24 cellular contexts compared by ENCODE assay signal in the genomic region with DNA sequence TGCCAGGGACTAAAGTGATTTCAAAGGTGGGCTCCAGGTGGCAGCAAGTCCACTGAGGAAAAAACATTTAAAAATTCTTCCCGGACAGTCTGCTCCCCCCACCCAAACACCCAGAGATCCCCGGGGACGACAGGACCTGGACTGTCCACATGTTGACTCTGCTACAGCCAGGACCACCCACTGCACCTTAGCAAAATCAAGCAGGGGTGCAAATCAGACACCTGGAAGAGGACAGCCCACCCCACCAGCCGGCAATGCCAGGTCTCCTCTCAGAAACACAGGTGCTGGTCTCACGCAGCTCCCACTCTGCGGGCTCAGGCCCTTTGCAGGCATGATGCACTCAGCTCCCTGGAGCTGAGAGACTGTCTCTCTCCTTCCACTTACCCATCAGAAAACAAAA.
DNase-seq lines count a peak whose midpoint lies in the region; ATAC-seq, FAIRE-seq and TF ChIP-seq lines count a peak whose summit lies in the region.
"Had no signal": no experiment of that assay in that cellular context is flagged by ENCODE, and none has a peak within 500 bp of the region (broad histone marks: within the 10 kb centered on the region; RNA-seq: fewer than 3 reads in every experiment).

No MANE protein-coding gene starts in this region.

- DNase-seq in heart left ventricle (no peak), left ventricle myocardium superior (no peak), right atrium auricular region (ENCODE audit: low spot score) (peak; percentile 44), uterus (no peak), H7 (no peak), H54 (ENCODE audit: insufficient read length, low spot score) (no peak), GM03348 (ENCODE audit: low spot score) (no peak)
- DNase-seq: activated CD8-positive, alpha-beta T cell treated with anti-CD3 and anti-CD28 coated beads for 36 hours; activated naive CD4-positive, alpha-beta T cell treated with anti-CD3 and anti-CD28 coated beads for 36 hours; activated T-cell treated with anti-CD3 and anti-CD28 coated beads, Interleukin-2, amount 50 U/mL, for 24 hours; cerebellar nuclear complex; effector memory CD8-positive, alpha-beta T cell; NCI-H1436; NCI-H2171 treated with DMSO at 0.1 percent for 48 hours; NCI-H774; OCI-M1; trophoblast cell had no signal

- TF ChIP-seq CTCF in heart left ventricle (IDR thresholded peaks at IDR 0.05) (no peak), right atrium auricular region (IDR thresholded peaks at IDR 0.05) (no peak), parathyroid adenoma (IDR thresholded peaks at IDR 0.05) (no peak), uterus (IDR thresholded peaks at IDR 0.05) (no peak)

- H3K4me1 ChIP-seq in heart left ventricle (peaks cover 15 to 79% (median 57%) of the 10 kb centered on the region in 12 donors), right atrium auricular region (peaks cover 0 to 81% of the 10 kb centered on the region in 2 donors), parathyroid adenoma (peaks cover 45% of the 10 kb centered on the region), uterus (peaks cover 5 to 14% of the 10 kb centered on the region in 2 donors)

- ATAC-seq in heart left ventricle (no peak), left ventricle myocardium superior (no peak)
- ATAC-seq: activated CD8-positive, alpha-beta T cell treated with anti-CD3 and anti-CD28 coated beads for 36 hours; effector memory CD8-positive, alpha-beta T cell; natural killer cell treated with Interleukin-12 subunit alpha and Interleukin-12 subunit beta and Interleukin-15 and Interleukin-18, amount 100 ng/mL, for 72 hours; stimulated activated effector memory CD8-positive, alpha-beta T cell treated with anti-CD3 and anti-CD28 coated beads, Interleukin-12 subunit alpha, Interleukin-12 subunit beta, amount 100 ng/mL, for 72 hours had no signal

- no peaks in the 10 kb centered on the region for H3K27me3 ChIP-seq in heart left ventricle
- H3K27me3 ChIP-seq in right atrium auricular region = no peaks in the 10 kb centered on the region
- H3K27me3 ChIP-seq in parathyroid adenoma (ENCODE audit: control insufficient read depth, insufficient read depth, low read length) = no peaks in the 10 kb centered on the region
- H3K27me3 ChIP-seq in uterus = no peaks in the 10 kb centered on the region
- no peaks in the 10 kb centered on the region for H3K27me3 ChIP-seq in H7 (ENCODE audit: control insufficient read depth, insufficient read depth, low read length)
- H3K27me3 ChIP-seq: BLaER1, SJSA1 had no signal

- H3K9ac ChIP-seq in parathyroid adenoma = no peak overlapping the region
- H3K9ac ChIP-seq: BLaER1 had no signal

- peak overlapping the region in 10 of 12 donors; percentile 83 to 95 (median 92) for H3K27ac ChIP-seq in heart left ventricle
- H3K27ac ChIP-seq in right atrium auricular region = peak overlapping the region; percentile 91 to 96
- peak overlapping the region; percentile 94 for H3K27ac ChIP-seq in parathyroid adenoma
- peak overlapping the region; percentile 73 to 76 for H3K27ac ChIP-seq in uterus
- H3K27ac ChIP-seq: SJSA1 had no signal

- TF ChIP-seq POLR2A in heart left ventricle (IDR thresholded peaks at IDR 0.05) = no peak
- TF ChIP-seq POLR2A in uterus (IDR thresholded peaks at IDR 0.05) = no peak
- TF ChIP-seq POLR2A in H54 (IDR thresholded peaks at IDR 0.05; ENCODE audit: low read depth, low read length) = no peak

- H3K36me3 ChIP-seq in heart left ventricle = peaks cover 0 to 52% (median 0%) of the 10 kb centered on the region in 9 donors
- no peaks in the 10 kb centered on the region for H3K36me3 ChIP-seq in right atrium auricular region
- H3K36me3 ChIP-seq in parathyroid adenoma (ENCODE audit: control insufficient read depth, insufficient read depth, low read length) = no peaks in the 10 kb centered on the region
- no peaks in the 10 kb centered on the region for H3K36me3 ChIP-seq in uterus
- H3K36me3 ChIP-seq in H7 (replicated peaks; ENCODE audit: control insufficient read depth, insufficient read depth, low read length) = no peaks in the 10 kb centered on the region

- peak overlapping the region; percentile 55 for H2AFZ ChIP-seq in parathyroid adenoma

- H3K4me2 ChIP-seq in parathyroid adenoma (ENCODE audit: low read length) = no peak overlapping the region

- intact Hi-C loops in heart left ventricle (cut with DNase I) = loop anchor here in 1 of 10 donors (5.0 kb wide), 1 partner anchor 33 kb away; no protein-coding TSS in a partner anchor
- intact Hi-C loops in left ventricle myocardium superior (cut with micrococcal nuclease) = no loop called here
- intact Hi-C loops in uterus (cut with DNase I; ENCODE audit: low total_unique reads) = no loop called here

- no peaks in the 10 kb centered on the region for H3K9me3 ChIP-seq in heart left ventricle
- no peaks in the 10 kb centered on the region for H3K9me3 ChIP-seq in right atrium auricular region
- H3K9me3 ChIP-seq in parathyroid adenoma (ENCODE audit: control insufficient read depth, low read length) = no peaks in the 10 kb centered on the region
- H3K9me3 ChIP-seq in uterus = no peaks in the 10 kb centered on the region
- H3K9me3 ChIP-seq: BLaER1, SJSA1 had no signal

- FAIRE-seq in H54 (lab: Jason Lieb, UNC) = no peak
- FAIRE-seq: A204.1, D721Med had no signal

- 66 to 83% (median 71%) methylated on average over 5 to 6 of the region's 6 CpGs for WGBS in heart left ventricle, 4 donors

- peaks cover 22% of the 10 kb centered on the region for H3K79me2 ChIP-seq in parathyroid adenoma

- no peak overlapping the region for H3K4me3 ChIP-seq in heart left ventricle
- no peak overlapping the region for H3K4me3 ChIP-seq in right atrium auricular region
- no peak overlapping the region for H3K4me3 ChIP-seq in parathyroid adenoma (ENCODE audit: low read depth, low read length)
- no peak overlapping the region for H3K4me3 ChIP-seq in uterus
- no peak overlapping the region for H3K4me3 ChIP-seq in H7 (ENCODE audit: insufficient read depth, low read depth, low read length)
- H3K4me3 ChIP-seq: BLaER1, SJSA1 had no signal
